In genomic region chr2:27370816-27371620, GRCh38 we compare ENCODE assay signal across 8 cellular contexts. TPM values are rescaled to one million over a fixed set of nuclear protein-coding genes. Genes with fewer than 3 reads are reported as not detected.
DNase-seq lines count a peak whose midpoint lies in the region; ATAC-seq, FAIRE-seq and TF ChIP-seq lines count a peak whose summit lies in the region.

No MANE protein-coding gene starts in this region.

- H3K27ac Mint-ChIP-seq in activated T-cell treated with anti-CD3 and anti-CD28 coated beads, Interleukin-2, amount 50 U/mL, for 24 hours, result peak overlapping the region; percentile 96
- H3K27ac Mint-ChIP-seq in activated T-helper 2 cell treated with anti-CD3 and anti-CD28 coated beads, Interferon-gamma antibody, Interleukin-2, Interleukin-4, amounts not matched to agents 10 μg/mL and 5 μg/mL and 100 μg/mL, durations not matched to agents 14 hours and 24 hours and 36 hours, result peak overlapping the region; percentile 95

- H3K27me3 ChIP-seq in ovary, result no peaks in the 10 kb centered on the region

- H3K36me3 Mint-ChIP-seq in activated T-cell treated with anti-CD3 and anti-CD28 coated beads, Interleukin-2, amount 50 U/mL, for 24 hours (ENCODE audit: low read depth), result peaks cover 91% of the 10 kb centered on the region
- H3K36me3 Mint-ChIP-seq in activated T-helper 2 cell treated with anti-CD3 and anti-CD28 coated beads, Interferon-gamma antibody, Interleukin-2, Interleukin-4, amounts not matched to agents 10 μg/mL and 5 μg/mL and 100 μg/mL, durations not matched to agents 14 hours and 24 hours and 36 hours (ENCODE audit: low read depth), result peaks cover 81% of the 10 kb centered on the region

- peak overlapping the region; percentile 85 for H3K4me3 ChIP-seq in ovary

- no peaks in the 10 kb centered on the region for H3K27me3 Mint-ChIP-seq in activated T-cell treated with anti-CD3 and anti-CD28 coated beads, Interleukin-2, amount 50 U/mL, for 24 hours
- H3K27me3 Mint-ChIP-seq in activated T-helper 2 cell treated with anti-CD3 and anti-CD28 coated beads, Interferon-gamma antibody, Interleukin-2, Interleukin-4, amounts not matched to agents 10 μg/mL and 5 μg/mL and 100 μg/mL, durations not matched to agents 14 hours and 24 hours and 36 hours (ENCODE audit: low read depth), result no peaks in the 10 kb centered on the region

- H3K9me3 ChIP-seq in ovary, result no peaks in the 10 kb centered on the region

- TF ChIP-seq CTCF in ovary (IDR thresholded peaks at IDR 0.05), result no peak

- TF ChIP-seq POLR2A in ovary (IDR thresholded peaks at IDR 0.05), result no peak

- no peaks in the 10 kb centered on the region for H3K36me3 ChIP-seq in ovary

- peak overlapping the region; percentile 94 for H3K4me3 Mint-ChIP-seq in activated T-cell treated with anti-CD3 and anti-CD28 coated beads, Interleukin-2, amount 50 U/mL, for 24 hours
- H3K4me3 Mint-ChIP-seq in activated T-helper 2 cell treated with anti-CD3 and anti-CD28 coated beads, Interferon-gamma antibody, Interleukin-2, Interleukin-4, amounts not matched to agents 10 μg/mL and 5 μg/mL and 100 μg/mL, durations not matched to agents 14 hours and 24 hours and 36 hours (ENCODE audit: low read depth), result peak overlapping the region; percentile 90

- peak; percentile 71 for DNase-seq in activated T-cell treated with anti-CD3 and anti-CD28 coated beads, Interleukin-2, amount 50 U/mL, for 24 hours
- no peak for DNase-seq in activated T-cell treated with anti-CD3 and anti-CD28 coated beads, Interleukin-2, amount 50 U/mL, for 1 hour
- DNase-seq in NCI-H2227 treated with DMSO at 0.1 percent for 48 hours (lab: John Stamatoyannopoulos, UW) (peak; percentile 25), glomerular visceral epithelial cell (ENCODE audit: extremely low spot score) (peak; percentile 40), ovary (peak in 4 of 5 donors; percentile 43 to 66 (median 50)), HTR-8/SVneo (ENCODE audit: insufficient read length, low spot score) (no peak)
- DNase-seq in activated T-helper 2 cell treated with anti-CD3 and anti-CD28 coated beads, Interferon-gamma antibody, Interleukin-2, Interleukin-4, amounts not matched to agents 10 μg/mL and 5 μg/mL and 100 μg/mL, durations not matched to agents 14 hours and 24 hours and 36 hours (ENCODE audit: low spot score), result peak; percentile 30

- peaks cover 51% of the 10 kb centered on the region for H3K4me1 Mint-ChIP-seq in activated T-cell treated with anti-CD3 and anti-CD28 coated beads, Interleukin-2, amount 50 U/mL, for 24 hours (ENCODE audit: low read depth)
- peaks cover 23% of the 10 kb centered on the region for H3K4me1 Mint-ChIP-seq in activated T-helper 2 cell treated with anti-CD3 and anti-CD28 coated beads, Interferon-gamma antibody, Interleukin-2, Interleukin-4, amounts not matched to agents 10 μg/mL and 5 μg/mL and 100 μg/mL, durations not matched to agents 14 hours and 24 hours and 36 hours (ENCODE audit: low read depth)

- ATAC-seq in HG02642 (IDR thresholded peaks at IDR 0.05; ENCODE audit: poor library complexity, unreplicated experiment), result peak; percentile 31

- FAIRE-seq in HTR-8/SVneo (lab: Jason Lieb, UNC), result no peak

- intact Hi-C loops in activated T-helper 2 cell treated with anti-CD3 and anti-CD28 coated beads, Interferon-gamma antibody, Interleukin-2, Interleukin-4, amounts not matched to agents 10 μg/mL and 5 μg/mL and 100 μg/mL, durations not matched to agents 14 hours and 24 hours and 36 hours (cut with micrococcal nuclease), result loop anchor here (1.0 to 5.0 kb wide), 8 partner anchors 9 to 289 kb away; partner anchors contain the start of genes ATRAID, GTF3C2, MPV17 and NRBP1
- intact Hi-C loops in ovary (cut with DNase I), result loop anchor here in 1 of 4 donors (10.0 kb wide), 1 partner anchor 54 kb away; the partner anchor contains the start of gene NRBP1

- WGBS in ovary, 3 donors, result 0 to 1% (median 0%) methylated on average over 30 to 46 of the region's 46 CpGs

- TF ChIP-seq EP300 in ovary (IDR thresholded peaks at IDR 0.05), result no peak

- H3K27ac ChIP-seq in ovary, result peak overlapping the region; percentile 59 to 82

- H3K4me1 ChIP-seq in ovary (ENCODE audit: insufficient read depth), result peaks cover 12% of the 10 kb centered on the region

- no peaks in the 10 kb centered on the region for H3K9me3 Mint-ChIP-seq in activated T-cell treated with anti-CD3 and anti-CD28 coated beads, Interleukin-2, amount 50 U/mL, for 24 hours
- no peaks in the 10 kb centered on the region for H3K9me3 Mint-ChIP-seq in activated T-helper 2 cell treated with anti-CD3 and anti-CD28 coated beads, Interferon-gamma antibody, Interleukin-2, Interleukin-4, amounts not matched to agents 10 μg/mL and 5 μg/mL and 100 μg/mL, durations not matched to agents 14 hours and 24 hours and 36 hours

RNA-seq across cellular contexts. Expression of gene SNX17, which starts 0.6 kb away (rescaled TPM):
- 117 and 120 TPM in 2 replicates for total RNA-seq in activated T-helper 2 cell treated with anti-CD3 and anti-CD28 coated beads, Interferon-gamma antibody, Interleukin-2, Interleukin-4, amounts not matched to agents 10 μg/mL and 5 μg/mL and 100 μg/mL, durations not matched to agents 14 hours and 24 hours and 36 hours
- 100 to 1,000 TPM in 4 of 7 donors, 10 to 100 TPM in 3; 72.3 to 111 (median 100) TPM for total RNA-seq in ovary
- polyA plus RNA-seq in ovary, result 10 to 100 TPM; 82.5 to 94.3 TPM

RNA-seq across cellular contexts. Expression of gene EIF2B4, which starts 0.9 kb away (rescaled TPM):
- total RNA-seq in activated T-helper 2 cell treated with anti-CD3 and anti-CD28 coated beads, Interferon-gamma antibody, Interleukin-2, Interleukin-4, amounts not matched to agents 10 μg/mL and 5 μg/mL and 100 μg/mL, durations not matched to agents 14 hours and 24 hours and 36 hours, result 43.4 and 44.8 TPM in 2 replicates
- total RNA-seq in ovary, result 10 to 100 TPM; 28.0 to 46.8 (median 39.0) TPM
- polyA plus RNA-seq in ovary, result 10 to 100 TPM; 37.0 to 39.9 TPM

RNA-seq across cellular contexts. Expression of gene ZNF513, which starts 9.5 kb away (rescaled TPM):
- total RNA-seq in activated T-helper 2 cell treated with anti-CD3 and anti-CD28 coated beads, Interferon-gamma antibody, Interleukin-2, Interleukin-4, amounts not matched to agents 10 μg/mL and 5 μg/mL and 100 μg/mL, durations not matched to agents 14 hours and 24 hours and 36 hours, result 11.7 and 12.8 TPM in 2 replicates
- total RNA-seq in ovary, result 10 to 100 TPM in 6 of 7 donors, 1 to 10 TPM in 1; 4.8 to 24.1 (median 13.6) TPM
- 10 to 100 TPM in 1 of 2 donors, 1 to 10 TPM in 1; 3.4 to 11.0 TPM for polyA plus RNA-seq in ovary

RNA-seq across cellular contexts. Expression of gene GTF3C2, which starts 14.5 kb away (rescaled TPM):
- total RNA-seq in activated T-helper 2 cell treated with anti-CD3 and anti-CD28 coated beads, Interferon-gamma antibody, Interleukin-2, Interleukin-4, amounts not matched to agents 10 μg/mL and 5 μg/mL and 100 μg/mL, durations not matched to agents 14 hours and 24 hours and 36 hours, result 65.8 and 66.9 TPM in 2 replicates
- 10 to 100 TPM; 32.8 to 57.7 (median 45.8) TPM for total RNA-seq in ovary
- 10 to 100 TPM; 26.8 to 49.9 TPM for polyA plus RNA-seq in ovary

RNA-seq across cellular contexts. Expression of gene PPM1G, which starts 38.4 kb away (rescaled TPM):
- total RNA-seq in activated T-helper 2 cell treated with anti-CD3 and anti-CD28 coated beads, Interferon-gamma antibody, Interleukin-2, Interleukin-4, amounts not matched to agents 10 μg/mL and 5 μg/mL and 100 μg/mL, durations not matched to agents 14 hours and 24 hours and 36 hours, result 159 and 163 TPM in 2 replicates
- total RNA-seq in ovary, result 10 to 100 TPM; 27.2 to 57.4 (median 48.0) TPM
- polyA plus RNA-seq in ovary, result 10 to 100 TPM; 41.0 to 89.4 TPM

Comparison
In these comparisons a context has a peak if more than half of its experiments do, and no peak if none do; other contexts are left out.
1. DNase-seq: peak in activated T-cell treated with anti-CD3 and anti-CD28 coated beads, Interleukin-2, amount 50 U/mL, for 24 hours (single experiment), NCI-H2227 treated with DMSO at 0.1 percent for 48 hours (single experiment), activated T-helper 2 cell treated with anti-CD3 and anti-CD28 coated beads, Interferon-gamma antibody, Interleukin-2, Interleukin-4, amounts not matched to agents 10 μg/mL and 5 μg/mL and 100 μg/mL, durations not matched to agents 14 hours and 24 hours and 36 hours (single experiment), glomerular visceral epithelial cell (single experiment) and ovary (4 of 5); none in activated T-cell treated with anti-CD3 and anti-CD28 coated beads, Interleukin-2, amount 50 U/mL, for 1 hour (single experiment) and HTR-8/SVneo (single experiment).